20 cellular contexts compared by ENCODE assay signal in genomic region chr22:47574551-47574950, GRCh38.
DNase-seq lines count a peak whose midpoint lies in the region; ATAC-seq and TF ChIP-seq lines count a peak whose summit lies in the region.
"Had no signal": no experiment of that assay in that cellular context is flagged by ENCODE, and none has a peak within 500 bp of the region (broad histone marks: within the 10 kb centered on the region; RNA-seq: fewer than 3 reads in every experiment).

No MANE protein-coding gene starts in this region.

- no peaks in the 10 kb centered on the region for H3K36me3 ChIP-seq in suprapubic skin
- H3K36me3 ChIP-seq: BLaER1 had no signal

- ATAC-seq in activated CD8-positive, alpha-beta memory T cell treated with anti-CD3 and anti-CD28 coated beads, Interleukin-2, amount 10 ng/mL, durations not matched to agents 7 days and 5 days = no peak
- ATAC-seq: GM12878 had no signal

- no peaks in the 10 kb centered on the region for H3K27me3 Mint-ChIP-seq in activated CD8-positive, alpha-beta memory T cell treated with anti-CD3 and anti-CD28 coated beads, Interleukin-2, amount 10 ng/mL, durations not matched to agents 7 days and 5 days

- no peaks in the 10 kb centered on the region for H3K4me1 Mint-ChIP-seq in activated CD8-positive, alpha-beta memory T cell treated with anti-CD3 and anti-CD28 coated beads, Interleukin-2, amount 10 ng/mL, durations not matched to agents 7 days and 5 days
- H3K4me1 Mint-ChIP-seq: B cell; CD14-positive monocyte; CD8-positive, alpha-beta memory T cell had no signal

- TF ChIP-seq CTCF in suprapubic skin (IDR thresholded peaks at IDR 0.05) = no peak

- peaks cover 11% of the 10 kb centered on the region for H3K27me3 ChIP-seq in suprapubic skin
- H3K27me3 ChIP-seq: BLaER1 had no signal

- peak; percentile 8 for DNase-seq in activated CD8-positive, alpha-beta memory T cell treated with anti-CD3 and anti-CD28 coated beads, Interleukin-2, amount 50 U/mL, for 48 hours
- no peak for DNase-seq in activated CD8-positive, alpha-beta memory T cell treated with anti-CD3 and anti-CD28 coated beads, Interleukin-2, amount 10 ng/mL, durations not matched to agents 7 days and 5 days
- DNase-seq in islet precursor cell = peak; percentile 18
- DNase-seq in suprapubic skin (ENCODE audit: low spot score in 2 of 2) = peak; percentile 49 to 69
- DNase-seq in NCI-H69 (lab: John Stamatoyannopoulos, UW) = no peak
- no peak for DNase-seq in cerebellar nuclear complex (lab: John Stamatoyannopoulos, UW)
- DNase-seq: CD4-positive, alpha-beta T cell; CD8-positive, alpha-beta memory T cell; DMS 273 treated with DMSO at 0.1 percent for 48 hours; DMS79; EL; GDM1; GM23248; H7; HCEC 1CT had no signal

- WGBS in suprapubic skin = 100% methylated on average over 2 of the region's 3 CpGs

- H3K9me3 Mint-ChIP-seq in activated CD8-positive, alpha-beta memory T cell treated with anti-CD3 and anti-CD28 coated beads, Interleukin-2, amount 10 ng/mL, durations not matched to agents 7 days and 5 days (ENCODE audit: low read depth) = no peaks in the 10 kb centered on the region
- H3K9me3 Mint-ChIP-seq: CD4-positive, alpha-beta T cell; CD8-positive, alpha-beta memory T cell had no signal

- CTCF ChIA-PET in activated CD8-positive, alpha-beta memory T cell treated with anti-CD3 and anti-CD28 coated beads, Interleukin-2, amount 10 ng/mL, durations not matched to agents 7 days and 5 days (lab: Charles Lee) = no interaction called here

- no peak overlapping the region for H3K4me3 ChIP-seq in suprapubic skin
- H3K4me3 ChIP-seq: BLaER1, GM12878, GM23248 had no signal

- TF ChIP-seq EP300 in suprapubic skin (IDR thresholded peaks at IDR 0.05) = no peak

- H3K27ac ChIP-seq in suprapubic skin = no peak overlapping the region
- H3K27ac ChIP-seq: 22Rv1, BLaER1, GM23248 had no signal

- H3K4me3 Mint-ChIP-seq in activated CD8-positive, alpha-beta memory T cell treated with anti-CD3 and anti-CD28 coated beads, Interleukin-2, amount 10 ng/mL, durations not matched to agents 7 days and 5 days = no peak overlapping the region
- H3K4me3 Mint-ChIP-seq: B cell; CD14-positive monocyte; CD4-positive, alpha-beta T cell; CD8-positive, alpha-beta memory T cell had no signal

- no peaks in the 10 kb centered on the region for H3K9me3 ChIP-seq in suprapubic skin
- H3K9me3 ChIP-seq: BLaER1 had no signal

- no peaks in the 10 kb centered on the region for H3K36me3 Mint-ChIP-seq in activated CD8-positive, alpha-beta memory T cell treated with anti-CD3 and anti-CD28 coated beads, Interleukin-2, amount 10 ng/mL, durations not matched to agents 7 days and 5 days
- H3K36me3 Mint-ChIP-seq: CD14-positive monocyte; CD8-positive, alpha-beta memory T cell had no signal

- H3K27ac Mint-ChIP-seq in activated CD8-positive, alpha-beta memory T cell treated with anti-CD3 and anti-CD28 coated beads, Interleukin-2, amount 10 ng/mL, durations not matched to agents 7 days and 5 days = no peak overlapping the region
- H3K27ac Mint-ChIP-seq: B cell; CD14-positive monocyte; CD4-positive, alpha-beta T cell; CD8-positive, alpha-beta memory T cell had no signal

- H3K4me1 ChIP-seq in suprapubic skin = no peaks in the 10 kb centered on the region
- H3K4me1 ChIP-seq: BLaER1 had no signal

- TF ChIP-seq POLR2A in suprapubic skin (IDR thresholded peaks at IDR 0.05) = no peak

Comparison
In these comparisons a context has a peak if more than half of its experiments do, and no peak if none do; other contexts are left out.
1. DNase-seq: peak in activated CD8-positive, alpha-beta memory T cell treated with anti-CD3 and anti-CD28 coated beads, Interleukin-2, amount 50 U/mL, for 48 hours (single experiment), islet precursor cell (single experiment) and suprapubic skin (2 of 2); none in activated CD8-positive, alpha-beta memory T cell treated with anti-CD3 and anti-CD28 coated beads, Interleukin-2, amount 10 ng/mL, durations not matched to agents 7 days and 5 days (single experiment), NCI-H69 (single experiment) and cerebellar nuclear complex (0 of 2).